In the genomic region with DNA sequence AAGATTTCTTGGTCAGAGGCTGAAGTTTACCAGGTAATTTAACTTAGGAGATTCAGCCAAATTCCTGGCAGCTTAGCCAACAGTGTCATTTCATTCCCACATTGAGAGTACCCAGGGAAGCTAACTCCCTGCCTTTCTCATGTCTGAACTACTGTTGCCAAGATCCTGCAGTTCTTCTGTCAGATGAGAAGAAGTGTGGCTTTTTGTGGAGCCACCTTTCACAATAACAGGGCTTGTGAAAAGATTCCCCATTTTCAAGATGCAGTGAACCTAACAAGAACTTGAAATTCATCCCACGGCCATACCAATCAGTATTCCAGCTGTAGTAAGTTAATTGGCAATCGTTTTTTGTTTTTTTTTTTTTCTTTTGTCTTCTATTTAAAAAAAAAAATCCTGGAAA, we compare ENCODE assay signal across 14 cellular contexts.
A peak's percentile ranks its signal among the peaks of the same experiment; 100 is the strongest.
DNase-seq lines count a peak whose midpoint lies in the region; ATAC-seq, FAIRE-seq and TF ChIP-seq lines count a peak whose summit lies in the region.
"Had no signal": no experiment of that assay in that cellular context is flagged by ENCODE, and none has a peak within 500 bp of the region (broad histone marks: within the 10 kb centered on the region; RNA-seq: fewer than 3 reads in every experiment).

No MANE protein-coding gene starts in this region.

- H3F3A ChIP-seq in GM23248 (ENCODE audit: insufficient read depth), result no peaks in the 10 kb centered on the region
- H3F3A ChIP-seq in neural progenitor cell (ENCODE audit: low read depth), result no peaks in the 10 kb centered on the region

- WGBS in GM23248 (ENCODE audit: low coverage in 1 of 2, low lambda C conversion rate in 2 of 2, missing lambda C conversion rate in 2 of 2), 2 experiments, result 65 to 71% methylated on average over 2 of the region's 2 CpGs

- no peaks in the 10 kb centered on the region for H3K9me2 ChIP-seq in GM23248 (ENCODE audit: insufficient read depth)

- H3K9me3 ChIP-seq in GM23248 (ENCODE audit: low read depth) (no peaks in the 10 kb centered on the region), astrocyte (ENCODE audit: insufficient read depth, low read depth, low read length) (no peaks in the 10 kb centered on the region), neural progenitor cell (ENCODE audit: low read depth) (no peaks in the 10 kb centered on the region)

- TF ChIP-seq CTCF in astrocyte (IDR thresholded peaks at IDR 0.05; ENCODE audit: insufficient read depth, low read depth, low read length) (no peak), fibroblast of the aortic adventitia (IDR thresholded peaks at IDR 0.05; ENCODE audit: insufficient read depth, low read length) (no peak), neural progenitor cell (IDR thresholded peaks at IDR 0.05) (no peak), foreskin keratinocyte (conservative IDR thresholded peaks at IDR 0.05) (no peak)

- no peak overlapping the region for H2AFZ ChIP-seq in GM23248
- H2AFZ ChIP-seq in astrocyte (ENCODE audit: low read depth, low read length), result no peak overlapping the region
- H2AFZ ChIP-seq in neural progenitor cell (replicated peaks), result no peak overlapping the region

- H3K9ac ChIP-seq in GM23248 (no peak overlapping the region), astrocyte (ENCODE audit: low read length) (no peak overlapping the region), neural progenitor cell (no peak overlapping the region)
- H3K9ac ChIP-seq: BLaER1 treated with 17β-estradiol and CSF1 and Interleukin-3, amounts not matched to agents 10 nM and 100 nM; KMS-11 had no signal

- intact Hi-C loops in left colon (cut with DNase I, micrococcal nuclease), result no loop called here

- H3K4me1 Mint-ChIP-seq in astrocyte (ENCODE audit: low read depth, unreplicated experiment), result no peaks in the 10 kb centered on the region
- H3K4me1 Mint-ChIP-seq in neural progenitor cell, result peaks cover 2% of the 10 kb centered on the region

- no peak overlapping the region for H3K27ac Mint-ChIP-seq in astrocyte (ENCODE audit: unreplicated experiment)
- H3K27ac Mint-ChIP-seq in neural progenitor cell, result no peak overlapping the region

- H3K27me3 ChIP-seq in GM23248 (replicated peaks; ENCODE audit: insufficient read depth), result no peaks in the 10 kb centered on the region
- no peaks in the 10 kb centered on the region for H3K27me3 ChIP-seq in astrocyte (ENCODE audit: insufficient read depth, low read length)
- H3K27me3 ChIP-seq in neural progenitor cell, result no peaks in the 10 kb centered on the region
- H3K27me3 ChIP-seq in foreskin keratinocyte, result no peaks in the 10 kb centered on the region
- H3K27me3 ChIP-seq: BLaER1 treated with 17β-estradiol and CSF1 and Interleukin-3, amounts not matched to agents 10 nM and 100 nM had no signal

- no peaks in the 10 kb centered on the region for H3K9me3 Mint-ChIP-seq in astrocyte (ENCODE audit: unreplicated experiment)
- no peaks in the 10 kb centered on the region for H3K9me3 Mint-ChIP-seq in neural progenitor cell

- H3K36me3 ChIP-seq in GM23248 (ENCODE audit: low read depth) (no peaks in the 10 kb centered on the region; the same call in 1 of the 2 replicates), astrocyte (ENCODE audit: insufficient read depth, low read length) (no peaks in the 10 kb centered on the region), neural progenitor cell (no peaks in the 10 kb centered on the region)

- peak; percentile 20 for FAIRE-seq in astrocyte (lab: Jason Lieb, UNC)
- FAIRE-seq: HepG2 had no signal

- no peaks in the 10 kb centered on the region for H3K36me3 Mint-ChIP-seq in astrocyte (ENCODE audit: low read depth, unreplicated experiment)
- peaks cover 2% of the 10 kb centered on the region for H3K36me3 Mint-ChIP-seq in neural progenitor cell

- H3K4me3 Mint-ChIP-seq in astrocyte (ENCODE audit: unreplicated experiment) (no peak overlapping the region), neural progenitor cell (no peak overlapping the region)
- H3K4me3 Mint-ChIP-seq: H9 had no signal

- H4K20me1 ChIP-seq in GM23248 (ENCODE audit: insufficient read depth), result no peaks in the 10 kb centered on the region
- no peaks in the 10 kb centered on the region for H4K20me1 ChIP-seq in astrocyte (ENCODE audit: insufficient read depth, low read length)
- H4K20me1 ChIP-seq in neural progenitor cell (ENCODE audit: low read depth), result no peaks in the 10 kb centered on the region
- H4K20me1 ChIP-seq: BLaER1 treated with 17β-estradiol and CSF1 and Interleukin-3, amounts not matched to agents 10 nM and 100 nM had no signal

- peak; percentile 13 for DNase-seq in GM23248
- DNase-seq in astrocyte (ENCODE audit: low read depth), result peak; percentile 47
- DNase-seq in fibroblast of the aortic adventitia (ENCODE audit: low read depth), result peak; percentile 22
- DNase-seq in neural progenitor cell (ENCODE audit: low spot score), result no peak
- no peak for DNase-seq in left colon
- no peak for DNase-seq in foreskin keratinocyte
- DNase-seq: H9, NCI-H1105 treated with DMSO at 0.1 percent for 48 hours, NCI-H187, PC-3 had no signal

- in situ Hi-C loops in GM23248 (cut with MboI), result no loop called here

- H3K27me3 Mint-ChIP-seq in astrocyte (ENCODE audit: low read depth, unreplicated experiment) (no peaks in the 10 kb centered on the region), neural progenitor cell (ENCODE audit: insufficient read depth, low read depth) (no peaks in the 10 kb centered on the region)

- H3K4me2 ChIP-seq in GM23248 (ENCODE audit: unreplicated experiment) (no peak overlapping the region), astrocyte (ENCODE audit: low read length) (no peak overlapping the region), neural progenitor cell (no peak overlapping the region)
- H3K4me2 ChIP-seq: BLaER1 treated with 17β-estradiol and CSF1 and Interleukin-3, amounts not matched to agents 10 nM and 100 nM; KMS-11 had no signal

- H3K4me3 ChIP-seq in GM23248 (no peak overlapping the region), astrocyte (ENCODE audit: insufficient read depth, low read depth, low read length) (no peak overlapping the region), fibroblast of the aortic adventitia (ENCODE audit: low read depth, low read length) (no peak overlapping the region), neural progenitor cell (no peak overlapping the region)
- H3K4me3 ChIP-seq: BLaER1 treated with 17β-estradiol and CSF1 and Interleukin-3, amounts not matched to agents 10 nM and 100 nM had no signal

- ATAC-seq in left colon, result no peak
- ATAC-seq in foreskin keratinocyte, result no peak
- no peak for ATAC-seq in HG03196 (IDR thresholded peaks at IDR 0.05; ENCODE audit: unreplicated experiment)
- ATAC-seq: HepG2, PC-3 had no signal

- H3K27ac ChIP-seq in GM23248, result no peak overlapping the region
- H3K27ac ChIP-seq in astrocyte (ENCODE audit: low read depth, low read length), result no peak overlapping the region
- H3K27ac ChIP-seq in neural progenitor cell, result peak overlapping the region; percentile 38
- H3K27ac ChIP-seq in foreskin keratinocyte, result no peak overlapping the region
- H3K27ac ChIP-seq: BLaER1 treated with 17β-estradiol and CSF1 and Interleukin-3, amounts not matched to agents 10 nM and 100 nM; KMS-11 had no signal

- H3K4me1 ChIP-seq in GM23248 (ENCODE audit: insufficient read depth), result peaks cover 20% of the 10 kb centered on the region
- H3K4me1 ChIP-seq in astrocyte (ENCODE audit: insufficient read depth, low read length), result peaks cover 4% of the 10 kb centered on the region
- H3K4me1 ChIP-seq in neural progenitor cell, result peaks cover 4% of the 10 kb centered on the region
- peaks cover 19% of the 10 kb centered on the region for H3K4me1 ChIP-seq in foreskin keratinocyte

- no peaks in the 10 kb centered on the region for H3K79me2 ChIP-seq in GM23248 (ENCODE audit: insufficient read depth)
- H3K79me2 ChIP-seq in astrocyte (ENCODE audit: insufficient read depth, low read length), result no peaks in the 10 kb centered on the region
- no peaks in the 10 kb centered on the region for H3K79me2 ChIP-seq in neural progenitor cell (ENCODE audit: low read depth)

Comparison
In these comparisons a context has a peak if more than half of its experiments do, and no peak if none do; other contexts are left out.
1. DNase-seq: peak in GM23248 (single experiment), astrocyte (single experiment) and fibroblast of the aortic adventitia (single experiment); none in neural progenitor cell (single experiment), left colon (0 of 2) and foreskin keratinocyte (0 of 2).